Comparison of ENCODE assay signal across 34 cellular contexts in genomic region chr14:102330806-102331205, GRCh38.
"Had no signal": no experiment of that assay in that cellular context is flagged by ENCODE, and none has a peak within 500 bp of the region (broad histone marks: within the 10 kb centered on the region; RNA-seq: fewer than 3 reads in every experiment).

No MANE protein-coding gene starts in this region.

- DNase-seq: Karpas-422, Kasumi-1, MG63, MM.1S, NCI-H1048, NCI-H1092, NCI-H1092 treated with DMSO at 0.1 percent for 48 hours, NCI-H1105, NCI-H1105 treated with DMSO at 0.1 percent for 48 hours, NCI-H1417, NCI-H1417 treated with DMSO at 0.1 percent for 48 hours, NCI-H1436, NCI-H1436 treated with DMSO at 0.1 percent for 48 hours, NCI-H146, NCI-H1694, NCI-H1694 treated with DMSO at 0.1 percent for 48 hours, NCI-H187, NCI-H187 treated with DMSO at 0.1 percent for 48 hours, NCI-H1930, NCI-H2029, NCI-H2029 treated with DMSO at 0.1 percent for 48 hours, NCI-H2081, NCI-H2081 treated with DMSO at 0.1 percent for 48 hours, NCI-H2107, NCI-H2171, NCI-H2171 treated with DMSO at 0.1 percent for 48 hours, NCI-H2227 treated with DMSO at 0.1 percent for 48 hours, NCI-H226, NCI-H345, NCI-H446, NCI-H446 treated with DMSO at 0.1 percent for 48 hours, NCI-H510A, NCI-H510A treated with DMSO at 0.1 percent for 48 hours, NCI-H524 had no signal

- H3K36me3 ChIP-seq: MG63 had no signal

- H3K27me3 ChIP-seq: MG63 had no signal

- H3K4me3 ChIP-seq: MG63 had no signal

- H3K9me3 ChIP-seq: MG63 had no signal
